In genomic region chr5:98941131-98941883, GRCh38 we compare ENCODE assay signal across 15 cellular contexts. TPM values are rescaled to one million over a fixed set of nuclear protein-coding genes. Genes with fewer than 3 reads are reported as not detected.
DNase-seq lines count a peak whose midpoint lies in the region; ATAC-seq and TF ChIP-seq lines count a peak whose summit lies in the region.
"Had no signal": no experiment of that assay in that cellular context is flagged by ENCODE, and none has a peak within 500 bp of the region (broad histone marks: within the 10 kb centered on the region; RNA-seq: fewer than 3 reads in every experiment).

No MANE protein-coding gene starts in this region.

- H3K4me1 Mint-ChIP-seq in activated T-cell treated with anti-CD3 and anti-CD28 coated beads, Interleukin-2, amount 50 U/mL, for 72 hours (ENCODE audit: low read depth): peaks cover 51% of the 10 kb centered on the region
- peaks cover 49% of the 10 kb centered on the region for H3K4me1 Mint-ChIP-seq in dendritic cell treated with granulocyte-macrophage colony-stimulating factor and Interleukin-4, amounts not matched to agents 40 ng/mL and 50 ng/mL, for 4 days (ENCODE audit: low read depth)

- H3K9me3 ChIP-seq in BE2C: no peaks in the 10 kb centered on the region
- H3K9me3 ChIP-seq: gastrocnemius medialis, SJSA1, tibial artery had no signal

- no peak for ATAC-seq in activated T-cell treated with anti-CD3 and anti-CD28 coated beads, Interleukin-2, amount 50 U/mL, for 72 hours (replicated peaks in 1 of 2)
- ATAC-seq in sciatic nerve (peak; percentile 18), GM18867 (IDR thresholded peaks at IDR 0.05; ENCODE audit: unreplicated experiment) (no peak)
- ATAC-seq: gastrocnemius medialis, GM12878 had no signal

- peak overlapping the region; percentile 55 for H3K27ac Mint-ChIP-seq in activated T-cell treated with anti-CD3 and anti-CD28 coated beads, Interleukin-2, amount 50 U/mL, for 72 hours
- H3K27ac Mint-ChIP-seq in dendritic cell treated with granulocyte-macrophage colony-stimulating factor and Interleukin-4, amounts not matched to agents 40 ng/mL and 50 ng/mL, for 4 days: peak overlapping the region; percentile 73
- H3K27ac Mint-ChIP-seq: activated T-helper 1 cell treated with anti-CD3 and anti-CD28 coated beads, Interleukin-12 subunit alpha, Interleukin-12 subunit beta, Interleukin-2, Interleukin-4 antibody, amounts not matched to agents 30 ng/mL and 10 ng/mL and 1 ng/mL, durations not matched to agents 14 hours and 24 hours and 36 hours had no signal

- H3K4me1 ChIP-seq in BE2C: peaks cover 7% of the 10 kb centered on the region

- intact Hi-C loops in dendritic cell treated with granulocyte-macrophage colony-stimulating factor and Interleukin-4, amounts not matched to agents 40 ng/mL and 50 ng/mL, for 4 days (cut with micrococcal nuclease): no loop called here
- intact Hi-C loops in sciatic nerve (cut with DNase I): no loop called here

- H3K4me3 Mint-ChIP-seq in activated T-cell treated with anti-CD3 and anti-CD28 coated beads, Interleukin-2, amount 50 U/mL, for 72 hours: peak overlapping the region in 1 of 2 donors; percentile 44
- peak overlapping the region; percentile 26 for H3K4me3 Mint-ChIP-seq in dendritic cell treated with granulocyte-macrophage colony-stimulating factor and Interleukin-4, amounts not matched to agents 40 ng/mL and 50 ng/mL, for 4 days
- H3K4me3 Mint-ChIP-seq: activated T-helper 1 cell treated with anti-CD3 and anti-CD28 coated beads, Interleukin-12 subunit alpha, Interleukin-12 subunit beta, Interleukin-2, Interleukin-4 antibody, amounts not matched to agents 30 ng/mL and 10 ng/mL and 1 ng/mL, durations not matched to agents 14 hours and 24 hours and 36 hours had no signal

- no peak overlapping the region for H3K4me3 ChIP-seq in BE2C (ENCODE audit: low read depth, low read length)
- H3K4me3 ChIP-seq: gastrocnemius medialis, GM12878, SJSA1, skin epidermis, tibial artery had no signal

- DNase-seq in activated T-cell treated with anti-CD3 and anti-CD28 coated beads, Interleukin-2, amount 50 U/mL, for 72 hours: no peak
- DNase-seq in activated T-cell treated with anti-CD3 and anti-CD28 coated beads, Interleukin-2, amount 50 U/mL, for 48 hours: no peak
- DNase-seq in NCI-H82 treated with DMSO at 0.1 percent for 48 hours (lab: John Stamatoyannopoulos, UW; ENCODE audit: unreplicated experiment): peak; percentile 84
- DNase-seq in sciatic nerve (ENCODE audit: low spot score): no peak
- no peak for DNase-seq in AG20443 (ENCODE audit: low spot score)
- no peak for DNase-seq in BE2C
- DNase-seq: activated CD4-positive, alpha-beta T cell treated with anti-CD3 and anti-CD28 coated beads, Interleukin-2, amount 50 U/mL, for 48 hours; gastrocnemius medialis; tibial artery had no signal

- H3K36me3 Mint-ChIP-seq in activated T-cell treated with anti-CD3 and anti-CD28 coated beads, Interleukin-2, amount 50 U/mL, for 72 hours (ENCODE audit: insufficient read depth in 2 of 2): no peaks in the 10 kb centered on the region
- no peaks in the 10 kb centered on the region for H3K36me3 Mint-ChIP-seq in dendritic cell treated with granulocyte-macrophage colony-stimulating factor and Interleukin-4, amounts not matched to agents 40 ng/mL and 50 ng/mL, for 4 days (ENCODE audit: low read depth)

- no peaks in the 10 kb centered on the region for H3K27me3 Mint-ChIP-seq in activated T-cell treated with anti-CD3 and anti-CD28 coated beads, Interleukin-2, amount 50 U/mL, for 72 hours (ENCODE audit: low read depth)
- H3K27me3 Mint-ChIP-seq in dendritic cell treated with granulocyte-macrophage colony-stimulating factor and Interleukin-4, amounts not matched to agents 40 ng/mL and 50 ng/mL, for 4 days: no peaks in the 10 kb centered on the region

- no peak for TF ChIP-seq CTCF in BE2C (IDR thresholded peaks at IDR 0.05; ENCODE audit: low read depth, low read length)

- no peaks in the 10 kb centered on the region for H3K36me3 ChIP-seq in BE2C
- H3K36me3 ChIP-seq: gastrocnemius medialis, SJSA1, tibial artery had no signal

- H3K27me3 ChIP-seq in BE2C: no peaks in the 10 kb centered on the region
- H3K27me3 ChIP-seq: gastrocnemius medialis, SJSA1, tibial artery had no signal

- H3K9me3 Mint-ChIP-seq in activated T-cell treated with anti-CD3 and anti-CD28 coated beads, Interleukin-2, amount 50 U/mL, for 72 hours: no peaks in the 10 kb centered on the region
- H3K9me3 Mint-ChIP-seq in dendritic cell treated with granulocyte-macrophage colony-stimulating factor and Interleukin-4, amounts not matched to agents 40 ng/mL and 50 ng/mL, for 4 days: no peaks in the 10 kb centered on the region
- H3K9me3 Mint-ChIP-seq: activated T-helper 1 cell treated with anti-CD3 and anti-CD28 coated beads, Interleukin-12 subunit alpha, Interleukin-12 subunit beta, Interleukin-2, Interleukin-4 antibody, amounts not matched to agents 30 ng/mL and 10 ng/mL and 1 ng/mL, durations not matched to agents 14 hours and 24 hours and 36 hours had no signal

RNA-seq across cellular contexts. Expression of gene CHD1, which starts 12.5 kb away (rescaled TPM):
- total RNA-seq in activated T-cell treated with anti-CD3 and anti-CD28 coated beads, Interleukin-2, amount 50 U/mL, for 72 hours: 10 to 100 TPM; 66.4 to 67.4 TPM
- total RNA-seq in sciatic nerve: 58.0 TPM
- 20.3 TPM for polyA plus RNA-seq in BE2C (2012; ENCODE audit: insufficient read depth, insufficient read length, low read depth)
